19 cellular contexts compared by ENCODE assay signal in the genomic region with DNA sequence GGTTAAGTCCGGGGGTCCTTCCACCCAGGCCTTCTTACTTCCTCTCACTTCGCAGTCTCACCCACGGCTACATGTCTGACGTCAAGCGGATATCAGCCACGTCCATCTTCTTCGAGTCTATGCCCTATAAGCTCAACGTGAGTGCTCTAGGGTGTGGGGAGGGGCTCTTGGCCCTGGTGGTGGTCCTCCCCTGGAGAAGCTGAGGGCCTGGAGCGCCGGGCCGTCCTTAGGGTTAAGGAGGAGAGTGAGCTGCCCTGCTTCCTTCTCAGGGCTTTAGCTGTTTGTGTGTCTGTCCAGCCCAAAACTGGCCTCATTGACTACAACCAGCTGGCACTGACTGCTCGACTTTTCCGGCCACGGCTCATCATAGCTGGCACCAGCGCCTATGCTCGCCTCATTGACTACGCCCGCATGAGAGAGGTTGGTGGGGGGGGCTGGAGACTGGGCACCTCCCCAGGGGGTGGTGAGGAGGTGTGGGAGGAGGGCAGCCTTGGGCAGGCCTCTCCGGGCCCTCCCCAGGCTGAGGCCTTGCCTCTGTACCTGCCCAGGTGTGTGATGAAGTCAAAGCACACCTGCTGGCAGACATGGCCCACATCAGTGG. TPM values are rescaled to one million over a fixed set of nuclear protein-coding genes. Genes with fewer than 3 reads are reported as not detected.
DNase-seq lines count a peak whose midpoint lies in the region; ATAC-seq and TF ChIP-seq lines count a peak whose summit lies in the region.
"Had no signal": no experiment of that assay in that cellular context is flagged by ENCODE, and none has a peak within 500 bp of the region (broad histone marks: within the 10 kb centered on the region; RNA-seq: fewer than 3 reads in every experiment).

No MANE protein-coding gene starts in this region.

- CTCF ChIA-PET in activated B cell treated with CpG ODN at 0.5 μM for 24 hours (lab: Charles Lee) (interaction anchor here (2.4 to 20.9 kb wide), 2 partner anchors 11 to 16 kb away, joined by 9 to 390 read pairs; partner anchors contain the start of gene NXPH4), mammary epithelial cell (lab: Charles Lee; ENCODE audit: low non-redundant PET) (no interaction called here)
- CTCF ChIA-PET in activated CD8-positive, alpha-beta T cell treated with anti-CD3 and anti-CD28 coated beads, Interleukin-2, amount 10 ng/mL, durations not matched to agents 7 days and 5 days (lab: Charles Lee), result interaction anchor here (2.3 to 13.5 kb wide), 3 partner anchors 9 to 18 kb away, joined by 12 to 389 read pairs (median 167); a partner anchor contains a TSS

- TF ChIP-seq RAD21 in liver (IDR thresholded peaks at IDR 0.05), result no peak

- H3K27me3 Mint-ChIP-seq in stimulated activated naive CD8-positive, alpha-beta T cell treated with anti-CD3 and anti-CD28 coated beads, Interleukin-15, Interleukin-2, amounts not matched to agents 100 ng/mL and 50 ng/mL, for 24 hours, result peaks cover 20% of the 10 kb centered on the region
- no peaks in the 10 kb centered on the region for H3K27me3 Mint-ChIP-seq in activated B cell treated with CpG ODN at 0.5 μM for 24 hours
- peaks cover 11% of the 10 kb centered on the region for H3K27me3 Mint-ChIP-seq in activated CD8-positive, alpha-beta T cell treated with anti-CD3 and anti-CD28 coated beads, Interleukin-2, amount 10 ng/mL, durations not matched to agents 7 days and 5 days (ENCODE audit: low read depth)

- H3K4me1 ChIP-seq in liver (ENCODE audit: control insufficient read depth in 4 of 4, insufficient read depth in 4 of 4, low read length in 3 of 4) (peaks cover 16 to 61% (median 46%) of the 10 kb centered on the region in 4 donors), mammary epithelial cell (ENCODE audit: insufficient read depth, low read length) (peaks cover 9% of the 10 kb centered on the region)

- ATAC-seq in stimulated activated naive CD8-positive, alpha-beta T cell treated with anti-CD3 and anti-CD28 coated beads, Interleukin-15, Interleukin-2, amounts not matched to agents 100 U/mL and 50 U/mL, for 24 hours, result no peak
- no peak for ATAC-seq in activated B cell treated with CpG ODN at 0.5 μM for 24 hours (ENCODE audit: low read depth)
- no peak for ATAC-seq in activated CD8-positive, alpha-beta T cell treated with anti-CD3 and anti-CD28 coated beads, Interleukin-2, amount 10 ng/mL, durations not matched to agents 7 days and 5 days
- ATAC-seq: activated T-helper 17 cell treated with anti-CD3 and anti-CD28 coated beads, Interleukin-2, amount 50 U/mL, for 72 hours; left colon; T-helper 17 cell had no signal

- intact Hi-C loops in activated B cell treated with CpG ODN at 0.5 μM for 24 hours (cut with micrococcal nuclease), result no loop called here
- intact Hi-C loops in mammary epithelial cell (cut with micrococcal nuclease), result no loop called here

- no peak overlapping the region for H3K27ac Mint-ChIP-seq in stimulated activated naive CD8-positive, alpha-beta T cell treated with anti-CD3 and anti-CD28 coated beads, Interleukin-15, Interleukin-2, amounts not matched to agents 100 ng/mL and 50 ng/mL, for 24 hours
- no peak overlapping the region for H3K27ac Mint-ChIP-seq in activated B cell treated with CpG ODN at 0.5 μM for 24 hours
- no peak overlapping the region for H3K27ac Mint-ChIP-seq in activated CD8-positive, alpha-beta T cell treated with anti-CD3 and anti-CD28 coated beads, Interleukin-2, amount 10 ng/mL, durations not matched to agents 7 days and 5 days
- H3K27ac Mint-ChIP-seq: activated T-helper 17 cell treated with anti-CD3 and anti-CD28 coated beads, Interleukin-2, amount 50 U/mL, for 72 hours; dendritic cell treated with granulocyte-macrophage colony-stimulating factor and Interleukin-4, amounts not matched to agents 40 ng/mL and 50 ng/mL, for 4 days; T-helper 17 cell had no signal

- H3K4me3 Mint-ChIP-seq in stimulated activated naive CD8-positive, alpha-beta T cell treated with anti-CD3 and anti-CD28 coated beads, Interleukin-15, Interleukin-2, amounts not matched to agents 100 ng/mL and 50 ng/mL, for 24 hours, result peak overlapping the region; percentile 99
- H3K4me3 Mint-ChIP-seq in activated B cell treated with CpG ODN at 0.5 μM for 24 hours, result peak overlapping the region; percentile 98
- no peak overlapping the region for H3K4me3 Mint-ChIP-seq in activated CD8-positive, alpha-beta T cell treated with anti-CD3 and anti-CD28 coated beads, Interleukin-2, amount 10 ng/mL, durations not matched to agents 7 days and 5 days
- H3K4me3 Mint-ChIP-seq: dendritic cell treated with granulocyte-macrophage colony-stimulating factor and Interleukin-4, amounts not matched to agents 40 ng/mL and 50 ng/mL, for 4 days; T-helper 17 cell had no signal

- H3K9me3 Mint-ChIP-seq in stimulated activated naive CD8-positive, alpha-beta T cell treated with anti-CD3 and anti-CD28 coated beads, Interleukin-15, Interleukin-2, amounts not matched to agents 100 ng/mL and 50 ng/mL, for 24 hours, result no peaks in the 10 kb centered on the region
- no peaks in the 10 kb centered on the region for H3K9me3 Mint-ChIP-seq in activated B cell treated with CpG ODN at 0.5 μM for 24 hours
- no peaks in the 10 kb centered on the region for H3K9me3 Mint-ChIP-seq in activated CD8-positive, alpha-beta T cell treated with anti-CD3 and anti-CD28 coated beads, Interleukin-2, amount 10 ng/mL, durations not matched to agents 7 days and 5 days (ENCODE audit: insufficient read depth)
- H3K9me3 Mint-ChIP-seq: activated T-helper 17 cell treated with anti-CD3 and anti-CD28 coated beads, Interleukin-2, amount 50 U/mL, for 72 hours; dendritic cell treated with granulocyte-macrophage colony-stimulating factor and Interleukin-4, amounts not matched to agents 40 ng/mL and 50 ng/mL, for 4 days had no signal

- no peak for TF ChIP-seq CTCF in activated B cell treated with CpG ODN at 0.5 μM for 24 hours (IDR thresholded peaks at IDR 0.05)
- no peak for TF ChIP-seq CTCF in liver (IDR thresholded peaks at IDR 0.05; ENCODE audit: low read depth, low read length, missing input control)
- TF ChIP-seq CTCF in mammary epithelial cell (conservative IDR thresholded peaks at IDR 0.05 in 1 of 2, IDR thresholded peaks at IDR 0.05 in 1 of 2; ENCODE audit: extremely low read depth in 1 of 2, insufficient read depth in 1 of 2, low read depth in 1 of 2, low read length in 2 of 2), result no peak

- no peak for DNase-seq in stimulated activated naive CD8-positive, alpha-beta T cell treated with anti-CD3 and anti-CD28 coated beads, Interleukin-15, Interleukin-2, amounts not matched to agents 100 U/mL and 50 U/mL, for 24 hours
- DNase-seq in activated B cell treated with CpG ODN at 0.5 μM for 24 hours, result no peak
- no peak for DNase-seq in midbrain (lab: John Stamatoyannopoulos, UW)
- DNase-seq in NCI-H2107 (lab: John Stamatoyannopoulos, UW), result no peak
- DNase-seq in mammary epithelial cell, result no peak
- DNase-seq in activated CD8-positive, alpha-beta T cell treated with anti-CD3 and anti-CD28 coated beads, Interleukin-2, amount 10 ng/mL, durations not matched to agents 7 days and 5 days, result no peak
- DNase-seq: esophagus squamous epithelium; left colon; NCI-H2081; NCI-H748 treated with DMSO at 0.1 percent for 48 hours; stimulated activated naive CD4-positive, alpha-beta T cell treated with Interleukin-2 at 50 U/mL for 16 hours; T-helper 17 cell had no signal

- no TSS peak for BruUV-seq in mammary epithelial cell (replicated peaks; lab: Mats Ljungman, UMichigan)

- H3K27me3 ChIP-seq in liver (ENCODE audit: control insufficient read depth in 4 of 4, insufficient read depth in 4 of 4, low read length in 3 of 4), result no peaks in the 10 kb centered on the region
- no peaks in the 10 kb centered on the region for H3K27me3 ChIP-seq in mammary epithelial cell (ENCODE audit: insufficient read depth, low read length)

- H3K36me3 ChIP-seq in liver (ENCODE audit: control insufficient read depth in 4 of 4, insufficient read depth in 3 of 4, low read depth in 1 of 4, low read length in 3 of 4) (peaks cover 12 to 20% (median 15%) of the 10 kb centered on the region in 4 donors), mammary epithelial cell (ENCODE audit: insufficient read depth, low read length) (peaks cover 29% of the 10 kb centered on the region)

- H3K79me2 ChIP-seq in mammary epithelial cell (ENCODE audit: insufficient read depth, low read length), result peaks cover 41% of the 10 kb centered on the region

- H2AFZ ChIP-seq in mammary epithelial cell (ENCODE audit: low read depth, low read length), result no peak overlapping the region
- H2AFZ ChIP-seq: hepatocyte had no signal

- dilution Hi-C loops in mammary epithelial cell (cut with HindIII; ENCODE audit: low sequenced_read_pairs), result loop anchor here (10.0 kb wide), 1 partner anchor 47 kb away; no protein-coding TSS in a partner anchor

- H3K27ac ChIP-seq in liver (ENCODE audit: low read depth in 1 of 2, low read length in 2 of 2), result peak overlapping the region; percentile 6 to 29
- H3K27ac ChIP-seq in mammary epithelial cell (ENCODE audit: insufficient read depth, low read depth, low read length), result no peak overlapping the region
- H3K27ac ChIP-seq: esophagus squamous epithelium, hepatocyte had no signal

- POLR2A ChIA-PET in activated B cell treated with CpG ODN at 0.5 μM for 24 hours (lab: Charles Lee), result interaction anchor here (3.9 kb wide), 1 partner anchor 16 kb away, joined by 65 read pairs; the partner anchor contains the start of gene NXPH4
- POLR2A ChIA-PET in activated CD8-positive, alpha-beta T cell treated with anti-CD3 and anti-CD28 coated beads, Interleukin-2, amount 10 ng/mL, durations not matched to agents 7 days and 5 days (lab: Charles Lee), result interaction anchor here (0.5 kb wide), 1 partner anchor 13 kb away, joined by 3 read pairs; no protein-coding TSS in a partner anchor

- H3K4me3 ChIP-seq in liver (ENCODE audit: low read depth in 1 of 3, low read length in 3 of 3) (peak overlapping the region in 2 of 3 donors; percentile 55 to 68), mammary epithelial cell (replicated peaks in 1 of 3; ENCODE audit: insufficient read depth in 1 of 3, low read depth in 2 of 3, low read length in 3 of 3) (no peak overlapping the region)
- H3K4me3 ChIP-seq: esophagus squamous epithelium, hepatocyte had no signal

- H3K9me3 ChIP-seq in liver (ENCODE audit: control insufficient read depth in 4 of 4, low read length in 3 of 4) (no peaks in the 10 kb centered on the region), mammary epithelial cell (replicated peaks; ENCODE audit: insufficient read depth, low read length) (no peaks in the 10 kb centered on the region)
- H3K9me3 ChIP-seq: esophagus squamous epithelium had no signal

- no peaks in the 10 kb centered on the region for H4K20me1 ChIP-seq in mammary epithelial cell (ENCODE audit: insufficient read depth, low read length)

- no peak overlapping the region for H3K9ac ChIP-seq in liver (ENCODE audit: low read depth in 1 of 2, low read length in 2 of 2)
- H3K9ac ChIP-seq in mammary epithelial cell (ENCODE audit: insufficient read depth, low read length), result no peak overlapping the region

- 75% methylated on average over 19 of the region's 19 CpGs for WGBS in liver
- WGBS in mammary epithelial cell (ENCODE audit: low coverage, missing lambda C conversion rate), result 93% methylated on average over 11 of the region's 19 CpGs

- peaks cover 72% of the 10 kb centered on the region for H3K4me1 Mint-ChIP-seq in stimulated activated naive CD8-positive, alpha-beta T cell treated with anti-CD3 and anti-CD28 coated beads, Interleukin-15, Interleukin-2, amounts not matched to agents 100 ng/mL and 50 ng/mL, for 24 hours (ENCODE audit: low read depth)
- H3K4me1 Mint-ChIP-seq in activated B cell treated with CpG ODN at 0.5 μM for 24 hours, result peaks cover 90% of the 10 kb centered on the region
- H3K4me1 Mint-ChIP-seq in activated CD8-positive, alpha-beta T cell treated with anti-CD3 and anti-CD28 coated beads, Interleukin-2, amount 10 ng/mL, durations not matched to agents 7 days and 5 days (ENCODE audit: low read depth), result peaks cover 66% of the 10 kb centered on the region

- H3K36me3 Mint-ChIP-seq in stimulated activated naive CD8-positive, alpha-beta T cell treated with anti-CD3 and anti-CD28 coated beads, Interleukin-15, Interleukin-2, amounts not matched to agents 100 ng/mL and 50 ng/mL, for 24 hours (ENCODE audit: low read depth), result peaks cover 55% of the 10 kb centered on the region
- H3K36me3 Mint-ChIP-seq in activated B cell treated with CpG ODN at 0.5 μM for 24 hours (ENCODE audit: low read depth), result peaks cover 54% of the 10 kb centered on the region
- H3K36me3 Mint-ChIP-seq in activated CD8-positive, alpha-beta T cell treated with anti-CD3 and anti-CD28 coated beads, Interleukin-2, amount 10 ng/mL, durations not matched to agents 7 days and 5 days (ENCODE audit: low read depth), result peaks cover 64% of the 10 kb centered on the region

- in situ Hi-C loops in mammary epithelial cell (cut with MboI; ENCODE audit: low sequenced_read_pairs in 2 of 2), result no loop called here

- no peak overlapping the region for H3K4me2 ChIP-seq in mammary epithelial cell (ENCODE audit: insufficient read depth, low read depth, low read length)

RNA-seq across cellular contexts. Expression of gene SHMT2, which starts 2.7 kb away (rescaled TPM):
- total RNA-seq in activated B cell treated with CpG ODN at 0.5 μM for 24 hours (268 and 270 TPM in 2 replicates), liver (100 to 1,000 TPM in 1 of 2 donors, 10 to 100 TPM in 1; 66.7 to 236 TPM), mammary epithelial cell (100 to 1,000 TPM; 266 to 337 TPM)
- polyA plus RNA-seq in liver (100 to 1,000 TPM; 121 to 276 TPM), mammary epithelial cell (285 TPM)
- 190 TPM for polyA minus RNA-seq in mammary epithelial cell
- total RNA-seq in activated CD8-positive, alpha-beta T cell treated with anti-CD3 and anti-CD28 coated beads, Interleukin-2, amount 10 ng/mL, durations not matched to agents 7 days and 5 days, result 100 to 1,000 TPM; 194 to 208 TPM

RNA-seq across cellular contexts. Expression of gene NXPH4, which starts 15.7 kb away (rescaled TPM):
- total RNA-seq in activated B cell treated with CpG ODN at 0.5 μM for 24 hours (3.4 and 3.5 TPM in 2 replicates), liver (not detected), mammary epithelial cell (1 to 10 TPM in 1 of 2 donors, under 1 TPM in 1; 0.67 to 5.3 TPM)
- polyA plus RNA-seq in liver (under 1 TPM in 1 of 2 donors, not detected in 1; 0.15 TPM), mammary epithelial cell (0.51 TPM)
- polyA minus RNA-seq in mammary epithelial cell, result 0.41 TPM
- under 1 TPM; 0.39 to 0.40 TPM for total RNA-seq in activated CD8-positive, alpha-beta T cell treated with anti-CD3 and anti-CD28 coated beads, Interleukin-2, amount 10 ng/mL, durations not matched to agents 7 days and 5 days
- total RNA-seq: left colon, skeletal muscle tissue, T-helper 17 cell had no signal

RNA-seq across cellular contexts. Expression of gene STAC3, which starts 18.7 kb away (rescaled TPM):
- total RNA-seq in activated B cell treated with CpG ODN at 0.5 μM for 24 hours, result 4.6 and 5.5 TPM in 2 replicates
- total RNA-seq in liver, result 1 to 10 TPM in 1 of 2 donors, under 1 TPM in 1; 0.84 to 1.1 TPM
- polyA plus RNA-seq in liver, result 1 to 10 TPM in 1 of 2 donors, under 1 TPM in 1; 0.19 to 1.3 TPM
- total RNA-seq in mammary epithelial cell, result 1 to 10 TPM in 1 of 2 donors, under 1 TPM in 1; 0.50 to 1.2 TPM
- 0.35 TPM for polyA plus RNA-seq in mammary epithelial cell
- not detected for polyA minus RNA-seq in mammary epithelial cell
- total RNA-seq in activated CD8-positive, alpha-beta T cell treated with anti-CD3 and anti-CD28 coated beads, Interleukin-2, amount 10 ng/mL, durations not matched to agents 7 days and 5 days, result 1 to 10 TPM; 7.5 to 9.9 TPM
- total RNA-seq: H4 had no signal

Comparison
In these comparisons a context has a peak if more than half of its experiments do, and no peak if none do; other contexts are left out.
1. H3K4me3 ChIP-seq: peak in liver (2 of 3); none in mammary epithelial cell (0 of 3).